Comparison of ENCODE assay signal across 15 cellular contexts in the genomic region with DNA sequence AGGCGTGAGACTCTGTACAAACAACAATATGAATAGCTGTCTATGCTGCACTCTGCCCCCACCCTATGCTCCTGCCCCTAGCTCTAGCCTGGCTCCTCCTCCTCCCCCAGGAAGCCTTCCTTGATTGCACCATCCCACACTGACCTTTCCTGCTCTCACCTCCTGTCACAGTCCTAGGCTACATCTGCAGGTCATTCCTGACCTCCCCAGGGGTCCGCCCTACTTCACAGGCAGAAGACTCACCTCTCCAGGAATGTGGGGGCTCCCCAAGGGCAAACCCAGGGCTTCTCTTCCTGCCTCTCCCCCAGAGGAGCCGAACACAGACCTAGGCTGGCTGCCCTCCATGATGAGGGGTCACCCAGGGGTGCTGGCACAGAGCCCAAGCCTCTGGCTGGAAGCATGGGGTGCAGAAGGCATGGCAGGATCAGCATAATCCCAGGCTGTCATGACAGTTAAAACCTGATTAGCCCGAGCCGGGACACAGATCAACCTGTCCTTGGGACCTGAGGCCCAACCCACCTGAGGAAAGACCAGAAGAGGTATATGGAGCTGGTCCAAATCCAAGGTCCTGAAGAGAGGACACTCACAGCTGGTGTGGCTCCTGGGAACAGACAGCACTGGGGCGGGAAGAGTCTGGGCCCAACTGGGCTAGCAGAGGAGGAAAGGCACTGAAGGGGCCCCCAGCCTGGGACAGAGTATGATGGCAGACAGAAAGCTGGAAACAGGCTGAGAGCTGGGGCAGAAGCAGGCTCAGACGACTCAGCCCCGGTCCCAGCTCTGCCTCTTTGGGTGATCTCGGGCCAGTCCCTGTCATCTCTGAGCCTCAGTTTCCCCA. TPM values are rescaled to one million over a fixed set of nuclear protein-coding genes. Genes with fewer than 3 reads are reported as not detected.
DNase-seq lines count a peak whose midpoint lies in the region; ATAC-seq and TF ChIP-seq lines count a peak whose summit lies in the region.
"Had no signal": no experiment of that assay in that cellular context is flagged by ENCODE, and none has a peak within 500 bp of the region (broad histone marks: within the 10 kb centered on the region; RNA-seq: fewer than 3 reads in every experiment).

No MANE protein-coding gene starts in this region.

- peak overlapping the region; percentile 99 for H3K9ac ChIP-seq in OCI-LY3 (ENCODE audit: low read length)
- H3K9ac ChIP-seq in SK-N-SH, result no peak overlapping the region

- DNase-seq in Right ventricle myocardium inferior (ENCODE audit: missing footprints) (peak; percentile 35), heart left ventricle (no peak), dorsolateral prefrontal cortex (no peak), thoracic aorta (ENCODE audit: low spot score) (no peak), NK-92 (lab: John Stamatoyannopoulos, UW; ENCODE audit: unreplicated experiment) (no peak), SK-N-SH (no peak), ureter (ENCODE audit: low spot score) (no peak)
- DNase-seq: amniotic stem cell; mammary epithelial cell; NCI-H1105 treated with DMSO at 0.1 percent for 48 hours; NCI-H510A treated with DMSO at 0.1 percent for 48 hours; stimulated activated CD4-positive, alpha-beta T cell treated with anti-CD3 and anti-CD28 coated beads, Interleukin-12 subunit alpha, Interleukin-12 subunit beta, amount 100 ng/mL, for 4 hours; upper lobe of right lung had no signal

- TF ChIP-seq CTCF in heart left ventricle (IDR thresholded peaks at IDR 0.05) (no peak), OCI-LY3 (IDR thresholded peaks at IDR 0.05; ENCODE audit: low read depth, low read length) (no peak), dorsolateral prefrontal cortex (IDR thresholded peaks at IDR 0.05 in 54 of 56, conservative IDR thresholded peaks at IDR 0.05 in 2 of 56; ENCODE audit: low read depth in 1 of 56, partially characterized antibody in 56 of 56) (no peak), thoracic aorta (IDR thresholded peaks at IDR 0.05) (no peak), SK-N-SH (IDR thresholded peaks at IDR 0.05) (no peak)

- no peak for TF ChIP-seq RAD21 in SK-N-SH (IDR thresholded peaks at IDR 0.05; ENCODE audit: low read length)

- H3K4me2 ChIP-seq in OCI-LY3 (ENCODE audit: low read length) (peak overlapping the region; percentile 95), SK-N-SH (no peak overlapping the region)

- H3K4me3 ChIP-seq in heart left ventricle (no peak overlapping the region), OCI-LY3 (ENCODE audit: low read length) (peak overlapping the region; percentile 95), dorsolateral prefrontal cortex (peak overlapping the region in 6 of 59 donors; percentile 1 to 21 (median 17)), thoracic aorta (no peak overlapping the region), SK-N-SH (ENCODE audit: low read depth in 2 of 2, low read length in 1 of 2) (no peak overlapping the region)
- H3K4me3 ChIP-seq: upper lobe of right lung had no signal

- H4K20me1 ChIP-seq in OCI-LY3 (ENCODE audit: insufficient read depth, low read length) (peaks cover 100% of the 10 kb centered on the region), SK-N-SH (ENCODE audit: insufficient read depth) (no peaks in the 10 kb centered on the region)

- no peaks in the 10 kb centered on the region for H3K9me3 ChIP-seq in heart left ventricle
- no peaks in the 10 kb centered on the region for H3K9me3 ChIP-seq in OCI-LY3 (ENCODE audit: insufficient read depth, low read length)
- no peaks in the 10 kb centered on the region for H3K9me3 ChIP-seq in thoracic aorta
- no peaks in the 10 kb centered on the region for H3K9me3 ChIP-seq in SK-N-SH
- H3K9me3 ChIP-seq: upper lobe of right lung had no signal

- no peaks in the 10 kb centered on the region for H3K9me2 ChIP-seq in SK-N-SH

- H3K27me3 ChIP-seq in heart left ventricle, result peaks cover 0 to 10% (median 4%) of the 10 kb centered on the region in 9 donors
- H3K27me3 ChIP-seq in OCI-LY3 (ENCODE audit: low read depth, low read length), result no peaks in the 10 kb centered on the region
- no peaks in the 10 kb centered on the region for H3K27me3 ChIP-seq in dorsolateral prefrontal cortex
- peaks cover 4% of the 10 kb centered on the region for H3K27me3 ChIP-seq in thoracic aorta (replicated peaks; ENCODE audit: insufficient read depth)
- H3K27me3 ChIP-seq in SK-N-SH (ENCODE audit: insufficient read depth), result 0 out of 2 replicates have a peak, but pooled peaks cover 3% of the 10 kb centered on the region

- no peak overlapping the region for H3K27ac ChIP-seq in heart left ventricle
- peak overlapping the region; percentile 85 for H3K27ac ChIP-seq in OCI-LY3 (ENCODE audit: low read length)
- peak overlapping the region in 58 of 59 donors; percentile 5 to 100 (median 95) for H3K27ac ChIP-seq in dorsolateral prefrontal cortex
- no peak overlapping the region for H3K27ac ChIP-seq in thoracic aorta
- H3K27ac ChIP-seq in SK-N-SH (ENCODE audit: low read depth in 2 of 2, low read length in 1 of 2), result no peak overlapping the region
- H3K27ac ChIP-seq: upper lobe of right lung had no signal

- CTCF ChIA-PET in SK-N-SH (lab: Yijun Ruan, JAX), result interaction anchor here (1.2 to 36.5 kb wide), 2 partner anchors 11 to 50 kb away, joined by 6 to 779 read pairs; a partner anchor contains a TSS

- H3K79me2 ChIP-seq in OCI-LY3 (ENCODE audit: low read length) (peaks cover 100% of the 10 kb centered on the region), SK-N-SH (ENCODE audit: insufficient read depth) (no peaks in the 10 kb centered on the region)

- H3K4me1 ChIP-seq in heart left ventricle (peaks cover 0 to 34% (median 6%) of the 10 kb centered on the region in 12 donors), OCI-LY3 (ENCODE audit: low read length) (peaks cover 85% of the 10 kb centered on the region), thoracic aorta (ENCODE audit: control insufficient read depth in 1 of 2, low read depth in 2 of 2) (peaks cover 0 to 9% of the 10 kb centered on the region in 2 donors), SK-N-SH (ENCODE audit: control insufficient read depth in 1 of 2, insufficient read depth in 2 of 2, low read depth in 1 of 2, low read length in 1 of 2) (peaks cover 9% of the 10 kb centered on the region in 2 experiments; a peak in 3 of 4 replicates)

- TF ChIP-seq EP300 in SK-N-SH (IDR thresholded peaks at IDR 0.05; ENCODE audit: borderline replicate concordance in 1 of 2, low read depth in 1 of 2, low read length in 1 of 2), result no peak

- no peaks in the 10 kb centered on the region for H3F3A ChIP-seq in SK-N-SH (replicated peaks; ENCODE audit: insufficient read depth)

- 85 to 87% (median 86%) methylated on average over 9 of the region's 9 CpGs for WGBS in heart left ventricle, 4 donors
- 88% methylated on average over 7 of the region's 9 CpGs for WGBS in SK-N-SH (ENCODE audit: low lambda C conversion rate)

- POLR2A ChIA-PET in SK-N-SH (lab: Yijun Ruan, JAX), result no interaction called here

- H3K36me3 ChIP-seq in heart left ventricle, result no peaks in the 10 kb centered on the region
- H3K36me3 ChIP-seq in OCI-LY3 (replicated peaks; ENCODE audit: low read depth, low read length), result peaks cover 96% of the 10 kb centered on the region
- no peaks in the 10 kb centered on the region for H3K36me3 ChIP-seq in thoracic aorta
- no peaks in the 10 kb centered on the region for H3K36me3 ChIP-seq in SK-N-SH (replicated peaks in 1 of 2; ENCODE audit: control insufficient read depth in 1 of 2, insufficient read depth in 2 of 2, low read length in 1 of 2)
- H3K36me3 ChIP-seq: upper lobe of right lung had no signal

- no peak for ATAC-seq in Right ventricle myocardium inferior
- no peak for ATAC-seq in heart left ventricle
- ATAC-seq in thoracic aorta (ENCODE audit: insufficient number of reproducible peaks, low FRiP score, low read depth), result peak; percentile 41
- ATAC-seq: Panc1 had no signal

- H2AFZ ChIP-seq in OCI-LY3 (ENCODE audit: low read depth, low read length) (no peak overlapping the region), SK-N-SH (ENCODE audit: low read depth) (no peak overlapping the region)

- intact Hi-C loops in Right ventricle myocardium inferior (cut with DNase I), result no loop called here
- intact Hi-C loops in heart left ventricle (cut with DNase I), result no loop called here
- intact Hi-C loops in dorsolateral prefrontal cortex (cut with DNase I), result no loop called here

- TF ChIP-seq POLR2A in heart left ventricle (IDR thresholded peaks at IDR 0.05), result no peak

TF ChIP-seq in SK-N-SH, 30 proteins besides CTCF, POLR2A, EP300 and RAD21 (continues in another document):
- TF ChIP-seq, protein P1, sequence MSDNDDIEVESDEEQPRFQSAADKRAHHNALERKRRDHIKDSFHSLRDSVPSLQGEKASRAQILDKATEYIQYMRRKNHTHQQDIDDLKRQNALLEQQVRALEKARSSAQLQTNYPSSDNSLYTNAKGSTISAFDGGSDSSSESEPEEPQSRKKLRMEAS (IDR thresholded peaks at IDR 0.05; ENCODE audit: low read depth), result no peak
- TF ChIP-seq TCF12 (IDR thresholded peaks at IDR 0.05) (no peak), TAF1 (IDR thresholded peaks at IDR 0.05; ENCODE audit: borderline replicate concordance, low read depth, low read length) (no peak), MXI1 (IDR thresholded peaks at IDR 0.05; ENCODE audit: low read depth, low read length) (no peak), SMC3 (IDR thresholded peaks at IDR 0.05; ENCODE audit: low read depth, low read length) (no peak), NRF1 (IDR thresholded peaks at IDR 0.05; ENCODE audit: low read depth, low read length) (no peak), CHD2 (IDR thresholded peaks at IDR 0.05; ENCODE audit: low read length, partially characterized antibody) (no peak)

RNA-seq across cellular contexts. Expression of a gene that starts 5.9 kb away (rescaled TPM):
- total RNA-seq in Right ventricle myocardium inferior, result 1.6 TPM
- 1 to 10 TPM in 8 of 9 donors, under 1 TPM in 1; 0.81 to 7.5 (median 1.9) TPM for total RNA-seq in heart left ventricle
- under 1 TPM; 0.53 to 0.98 TPM for polyA plus RNA-seq in heart left ventricle
- 100 to 1,000 TPM in 2 of 120 experiments, 10 to 100 TPM in 118; 34.1 to 116 (median 63.6) TPM for total RNA-seq in dorsolateral prefrontal cortex
- 1 to 10 TPM; 1.2 to 4.9 TPM for total RNA-seq in thoracic aorta
- 0.80 and 1.3 TPM in 2 replicates for polyA plus RNA-seq in SK-N-SH (2012; rRNA removed)
- 0.50 and 0.92 TPM in 2 replicates for polyA plus RNA-seq in SK-N-SH (2012; cell fraction: cytosol; rRNA removed)
- 1.1 and 1.3 TPM in 2 replicates for polyA plus RNA-seq in SK-N-SH (2012; cell fraction: nucleus; rRNA removed)
- total RNA-seq in ureter, result 2.2 TPM

RNA-seq across cellular contexts. Expression of a gene that starts 33.1 kb away (rescaled TPM):
- total RNA-seq in Right ventricle myocardium inferior (47.7 TPM), heart left ventricle (100 to 1,000 TPM in 1 of 9 donors, 10 to 100 TPM in 8; 40.6 to 102 (median 54.5) TPM), dorsolateral prefrontal cortex (100 to 1,000 TPM in 1 of 120 experiments, 10 to 100 TPM in 119; 46.8 to 107 (median 78.1) TPM), thoracic aorta (10 to 100 TPM; 41.1 to 70.5 TPM), ureter (26.7 TPM)
- polyA plus RNA-seq in heart left ventricle (10 to 100 TPM; 45.4 to 45.5 TPM), SK-N-SH (2012; rRNA removed) (81.1 and 89.7 TPM in 2 replicates)
- polyA plus RNA-seq in SK-N-SH (2012; cell fraction: cytosol; rRNA removed), result 60.5 and 70.6 TPM in 2 replicates
- polyA plus RNA-seq in SK-N-SH (2012; cell fraction: nucleus; rRNA removed), result 33.2 and 36.5 TPM in 2 replicates

Comparison
In these comparisons a context has a peak if more than half of its experiments do, and no peak if none do; other contexts are left out.
1. H3K27ac ChIP-seq: peak in OCI-LY3 (single experiment) and dorsolateral prefrontal cortex (58 of 59); none in heart left ventricle (0 of 12), thoracic aorta (0 of 2) and SK-N-SH (0 of 2).
2. RNA of a gene that starts 5.9 kb away (total RNA-seq): 34.1 to 116 TPM in dorsolateral prefrontal cortex; 1.2 to 4.9 TPM in thoracic aorta, 2.2 TPM in ureter (single experiment), 0.81 to 7.5 TPM in heart left ventricle and 1.6 TPM in Right ventricle myocardium inferior (single experiment); every median in the first group is over 4 times any median in the second.